Comparison of ENCODE assay signal across 1 cellular context in genomic region chr9:94068257-94068656, GRCh38.
A peak's percentile ranks its signal among the peaks of the same experiment; 100 is the strongest.
TF ChIP-seq lines count a peak whose summit lies in the region.

No MANE protein-coding gene starts in this region.

TF ChIP-seq in K562, 482 proteins besides CTCF, POLR2A, EP300 and RAD21 (continued from another document and continues in another):
- TF ChIP-seq FOXA3 (CRISPR knock-in tag; conservative IDR thresholded peaks at IDR 0.05 in 1 of 2, IDR thresholded peaks at IDR 0.05 in 1 of 2) (peak in 1 of 2 experiments; percentile 57; a peak in 1 of 4 replicates), SNAPC5 (CRISPR knock-in tag; IDR thresholded peaks at IDR 0.05) (no peak), ELF1 (tag; IDR thresholded peaks at IDR 0.05) (peak; percentile 49; the same call in 1 of the 2 replicates), ZNF766 (CRISPR knock-in tag; conservative IDR thresholded peaks at IDR 0.05) (peak; percentile 66; the same call in 1 of the 2 replicates), ETV1 (tag; conservative IDR thresholded peaks at IDR 0.05; ENCODE audit: low read depth) (0 out of 2 replicates have a peak, but pooled peaks have one; percentile 8), ZNF668 (CRISPR knock-in tag; IDR thresholded peaks at IDR 0.05) (no peak), MNT (conservative IDR thresholded peaks at IDR 0.05) (peak in 1 of 2 experiments; percentile 69; a peak in 2 of 4 replicates), SOX6 (IDR thresholded peaks at IDR 0.05) (peak; percentile 68; the same call in 1 of the 2 replicates), PKNOX1 (IDR thresholded peaks at IDR 0.05) (peak; percentile 41; the same call in 1 of the 2 replicates), CCNT2 (IDR thresholded peaks at IDR 0.05; ENCODE audit: borderline replicate concordance, extremely low read depth, insufficient read length, low read depth, low read length) (peak; percentile 67), ZNF639 (CRISPR knock-in tag; conservative IDR thresholded peaks at IDR 0.05 in 1 of 2, IDR thresholded peaks at IDR 0.05 in 1 of 2) (peak in 1 of 2 experiments; percentile 73; a peak in 2 of 4 replicates), MAFK (IDR thresholded peaks at IDR 0.05; ENCODE audit: low read length) (peak; percentile 54; the same call in 1 of the 2 replicates), ZNF354B (CRISPR knock-in tag; IDR thresholded peaks at IDR 0.05) (no peak), ZNF589 (CRISPR knock-in tag; IDR thresholded peaks at IDR 0.05; ENCODE audit: low read depth) (peak; percentile 68; the same call in 1 of the 2 replicates), FIP1L1 (IDR thresholded peaks at IDR 0.05; ENCODE audit: low read depth, low read length, poor library complexity, severe bottlenecking) (no peak), ZNF740 (CRISPR knock-in tag; IDR thresholded peaks at IDR 0.05) (no peak), ZNF740 (tag; IDR thresholded peaks at IDR 0.05) (no peak), NCOR1 (IDR thresholded peaks at IDR 0.05) (peak; percentile 88), MYC (IDR thresholded peaks at IDR 0.05; ENCODE audit: low read depth, low read length) (0 out of 2 replicates have a peak, but pooled peaks have one; percentile 12), MYC (CRISPR knock-in tag; IDR thresholded peaks at IDR 0.05; ENCODE audit: borderline replicate concordance, low read depth) (no peak), HIVEP1 (CRISPR knock-in tag; IDR thresholded peaks at IDR 0.05) (no peak), NR2C1 (IDR thresholded peaks at IDR 0.05) (peak; percentile 15; the same call in 1 of the 2 replicates), NR2C1 (tag; IDR thresholded peaks at IDR 0.05) (peak; percentile 57; the same call in 1 of the 2 replicates), CC2D1A (IDR thresholded peaks at IDR 0.05) (0 out of 2 replicates have a peak, but pooled peaks have one; percentile 46), EZH2 (IDR thresholded peaks at IDR 0.05; ENCODE audit: borderline replicate concordance, low read depth, low read length) (no peak), ZNF609 (CRISPR knock-in tag; IDR thresholded peaks at IDR 0.05; ENCODE audit: borderline replicate concordance) (no peak), NFE2 (IDR thresholded peaks at IDR 0.05; ENCODE audit: low read depth) (peak; percentile 92), MTA1 (IDR thresholded peaks at IDR 0.05; ENCODE audit: borderline replicate concordance) (0 out of 2 replicates have a peak, but pooled peaks have one; percentile 28), PHF21A (IDR thresholded peaks at IDR 0.05; ENCODE audit: borderline replicate concordance, low read depth) (no peak), ILK (tag; IDR thresholded peaks at IDR 0.05; ENCODE audit: borderline replicate concordance, low read depth) (no peak), MEF2D (tag; conservative IDR thresholded peaks at IDR 0.05; ENCODE audit: low read depth) (peak; percentile 47; the same call in 1 of the 2 replicates), FOXM1 (IDR thresholded peaks at IDR 0.05; ENCODE audit: low read depth) (peak; percentile 77), FOXM1 (CRISPR knock-in tag; IDR thresholded peaks at IDR 0.05; ENCODE audit: low read depth) (no peak), JUN (IDR thresholded peaks at IDR 0.05; ENCODE audit: borderline replicate concordance, low read depth, low read length) (0 out of 2 replicates have a peak, but pooled peaks have one; percentile 45), JUN (CRISPR knock-in tag; IDR thresholded peaks at IDR 0.05; ENCODE audit: borderline replicate concordance) (no peak), ZBTB26 (CRISPR knock-in tag; IDR thresholded peaks at IDR 0.05) (no peak), SMAD4 (CRISPR knock-in tag; conservative IDR thresholded peaks at IDR 0.05) (peak; percentile 81), ZNF274 (IDR thresholded peaks at IDR 0.05; ENCODE audit: borderline replicate concordance, low read depth, low read length) (no peak), C11orf30 (IDR thresholded peaks at IDR 0.05; ENCODE audit: low read depth) (peak; percentile 77), ZNF318 (IDR thresholded peaks at IDR 0.05; ENCODE audit: borderline replicate concordance in 1 of 2, low read depth in 1 of 2) (0 out of 4 replicates have a peak, but pooled peaks of 1 of the 2 experiments have one; percentile 44), PHTF2 (CRISPR knock-in tag; IDR thresholded peaks at IDR 0.05) (no peak), CBFA2T2 (conservative IDR thresholded peaks at IDR 0.05) (peak; percentile 85), CREM (IDR thresholded peaks at IDR 0.05; ENCODE audit: low read depth) (peak; percentile 40; the same call in 1 of the 2 replicates), HDAC8 (tag; IDR thresholded peaks at IDR 0.05) (no peak), CBFA2T3 (IDR thresholded peaks at IDR 0.05) (peak; percentile 93), MIER1 (IDR thresholded peaks at IDR 0.05; ENCODE audit: low read depth) (no peak)
